ENCODE assay signal across 18 cellular contexts in genomic region chr14:54781936-54782802, GRCh38.
DNase-seq lines count a peak whose midpoint lies in the region; ATAC-seq and TF ChIP-seq lines count a peak whose summit lies in the region.
"Had no signal": no experiment of that assay in that cellular context is flagged by ENCODE, and none has a peak within 500 bp of the region (broad histone marks: within the 10 kb centered on the region; RNA-seq: fewer than 3 reads in every experiment).

No MANE protein-coding gene starts in this region.

- WGBS in heart left ventricle, 4 donors, result 81 to 90% (median 86%) methylated on average over 21 of the region's 21 CpGs

- H3K4me3 ChIP-seq in heart left ventricle, result no peak overlapping the region
- H3K4me3 ChIP-seq in coronary artery, result no peak overlapping the region
- H3K4me3 ChIP-seq in skeletal muscle tissue (ENCODE audit: low read length in 3 of 3), result no peak overlapping the region
- H3K4me3 ChIP-seq: GM23338, Peyer's patch had no signal

- no peaks in the 10 kb centered on the region for H3K9me3 ChIP-seq in heart left ventricle
- no peaks in the 10 kb centered on the region for H3K9me3 ChIP-seq in skeletal muscle tissue (ENCODE audit: control insufficient read depth in 3 of 3, low read length in 3 of 3)
- H3K9me3 ChIP-seq: Peyer's patch had no signal

- peak overlapping the region in 8 of 12 donors; percentile 78 to 100 (median 92) for H3K27ac ChIP-seq in heart left ventricle
- H3K27ac ChIP-seq in coronary artery, result peak overlapping the region; percentile 61 to 88
- peak overlapping the region; percentile 98 for H3K27ac ChIP-seq in skeletal muscle tissue (ENCODE audit: low read depth, low read length)
- H3K27ac ChIP-seq: HL-60, WERI-Rb-1 had no signal

- H3K9ac ChIP-seq in skeletal muscle tissue (ENCODE audit: low read depth in 1 of 3, low read length in 3 of 3), result no peak overlapping the region

- ATAC-seq in heart left ventricle (no peak), Right ventricle myocardium superior (ENCODE audit: poor library complexity) (no peak), GM19328 (IDR thresholded peaks at IDR 0.05; ENCODE audit: unreplicated experiment) (no peak)

- H3K4me1 ChIP-seq in heart left ventricle (peaks cover 0 to 70% (median 33%) of the 10 kb centered on the region in 12 donors), skeletal muscle tissue (ENCODE audit: control insufficient read depth in 3 of 3, insufficient read depth in 3 of 3, low read length in 3 of 3) (peaks cover 54 to 58% (median 57%) of the 10 kb centered on the region in 3 donors)

- intact Hi-C loops in heart left ventricle (cut with DNase I) (no loop called here), Right ventricle myocardium superior (cut with DNase I) (no loop called here)

- in situ Hi-C loops in GM13976 (cut with MboI; ENCODE audit: low sequenced_read_pairs, unreplicated experiment), result no loop called here

- no peak for TF ChIP-seq CTCF in heart left ventricle (IDR thresholded peaks at IDR 0.05)
- TF ChIP-seq CTCF in coronary artery (IDR thresholded peaks at IDR 0.05), result no peak
- no peak for TF ChIP-seq CTCF in GM13976 (IDR thresholded peaks at IDR 0.05; ENCODE audit: borderline replicate concordance, control extremely low read depth, extremely low read depth, insufficient read depth, missing control alignments)

- no peaks in the 10 kb centered on the region for H3K27me3 ChIP-seq in heart left ventricle
- H3K27me3 ChIP-seq in skeletal muscle tissue (ENCODE audit: control insufficient read depth in 3 of 3, insufficient read depth in 3 of 3, low read length in 3 of 3), result no peaks in the 10 kb centered on the region
- H3K27me3 ChIP-seq: Peyer's patch had no signal

- no peak for TF ChIP-seq POLR2A in heart left ventricle (IDR thresholded peaks at IDR 0.05)

- peaks cover 0 to 89% (median 54%) of the 10 kb centered on the region in 9 donors for H3K36me3 ChIP-seq in heart left ventricle
- peaks cover 26 to 47% (median 39%) of the 10 kb centered on the region in 3 donors for H3K36me3 ChIP-seq in skeletal muscle tissue (ENCODE audit: control insufficient read depth in 3 of 3, insufficient read depth in 3 of 3, low read length in 3 of 3)

- DNase-seq in heart left ventricle (no peak), Right ventricle myocardium superior (no peak), NCI-H1092 (lab: John Stamatoyannopoulos, UW) (peak; percentile 23), coronary artery (ENCODE audit: low spot score) (peak; percentile 47), GM13976 (ENCODE audit: low spot score) (no peak), NCI-H510A treated with DMSO at 0.1 percent for 48 hours (lab: John Stamatoyannopoulos, UW) (no peak)
- DNase-seq: ACHN; activated CD4-positive, alpha-beta memory T cell treated with anti-CD3 and anti-CD28 coated beads for 36 hours; activated T-cell treated with anti-CD3 and anti-CD28 coated beads, Interleukin-2, amount 50 U/mL, for 48 hours; CD4-positive, alpha-beta memory T cell; NCI-H2029; NCI-H345 had no signal

Comparison
In these comparisons a context has a peak if more than half of its experiments do, and no peak if none do; other contexts are left out.
1. DNase-seq: peak in NCI-H1092 (single experiment) and coronary artery (single experiment); none in heart left ventricle (0 of 5), Right ventricle myocardium superior (single experiment), GM13976 (single experiment) and NCI-H510A treated with DMSO at 0.1 percent for 48 hours (single experiment).
2. Peak in every context shown above with its lines, with median percentiles within 50 percentile points of each other: H3K27ac ChIP-seq.